In the genomic region with DNA sequence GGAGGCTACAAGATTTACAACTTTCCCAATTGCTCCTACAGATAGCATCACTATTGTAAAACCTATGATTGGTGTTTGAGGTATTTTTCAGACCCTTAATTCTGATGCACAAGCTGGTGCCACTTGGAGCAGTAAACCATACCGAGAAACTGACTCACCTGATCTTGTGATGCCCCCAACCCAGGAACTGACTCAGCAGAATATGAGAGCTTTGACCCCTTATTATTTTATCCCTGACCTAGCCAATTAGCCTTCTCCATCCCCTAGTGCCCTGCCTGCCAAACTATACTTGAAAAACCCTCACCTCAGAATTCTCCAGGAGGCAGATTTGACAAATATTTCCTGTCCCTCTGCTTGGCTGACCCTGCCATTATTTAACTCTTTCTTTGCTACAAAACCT, we compare ENCODE assay signal across 17 cellular contexts.
DNase-seq lines count a peak whose midpoint lies in the region; FAIRE-seq and TF ChIP-seq lines count a peak whose summit lies in the region.
"Had no signal": no experiment of that assay in that cellular context is flagged by ENCODE, and none has a peak within 500 bp of the region (broad histone marks: within the 10 kb centered on the region; RNA-seq: fewer than 3 reads in every experiment).

No MANE protein-coding gene starts in this region.

- H3K9me1 ChIP-seq in endothelial cell of umbilical vein (replicated peaks; ENCODE audit: control insufficient read depth, extremely low read depth, insufficient read depth, low read length) = no peaks in the 10 kb centered on the region

- no peaks in the 10 kb centered on the region for H3K27me3 Mint-ChIP-seq in type B pancreatic cell
- H3K27me3 Mint-ChIP-seq: CD4-positive, alpha-beta T cell had no signal

- peaks cover 9% of the 10 kb centered on the region for H3K4me1 Mint-ChIP-seq in type B pancreatic cell (ENCODE audit: unreplicated experiment)

- POLR2A ChIA-PET in endothelial cell of umbilical vein (lab: Charles Lee) = no interaction called here

- peak; percentile 69 for DNase-seq in HT1080 (ENCODE audit: low read depth)
- DNase-seq in endothelial cell of umbilical vein (ENCODE audit: low read depth, low spot score) = peak; percentile 40
- peak; percentile 15 for DNase-seq in renal cortical epithelial cell (ENCODE audit: low read depth)
- no peak for DNase-seq in RCC 7860 (ENCODE audit: low spot score)
- no peak for DNase-seq in vagina (ENCODE audit: extremely low spot score in 2 of 2)
- DNase-seq in type B pancreatic cell (ENCODE audit: extremely low spot score, unreplicated experiment) = no peak
- DNase-seq: AML-193; C1 segment of cervical spinal cord; CD4-positive, alpha-beta T cell; DMS79; GDM1; HCEC 1CT; HFFc6 had no signal

- no peak overlapping the region for H2AFZ ChIP-seq in endothelial cell of umbilical vein (ENCODE audit: low read depth, low read length)

- no peak overlapping the region for H3K27ac ChIP-seq in BLaER1
- no peak overlapping the region for H3K27ac ChIP-seq in endothelial cell of umbilical vein (ENCODE audit: insufficient read depth, low read depth, low read length)
- no peak overlapping the region for H3K27ac ChIP-seq in vagina
- H3K27ac ChIP-seq: A549 had no signal

- intact Hi-C loops in endothelial cell of umbilical vein (cut with micrococcal nuclease) (no loop called here), vagina (cut with DNase I) (no loop called here)

- no peak overlapping the region for H3K4me3 ChIP-seq in BLaER1
- H3K4me3 ChIP-seq in endothelial cell of umbilical vein (replicated peaks in 1 of 3; ENCODE audit: insufficient read depth in 1 of 3, low read depth in 1 of 3, low read length in 3 of 3) = no peak overlapping the region
- H3K4me3 ChIP-seq in vagina = no peak overlapping the region
- H3K4me3 ChIP-seq: A549, K562 had no signal

- no peaks in the 10 kb centered on the region for H3K9me3 Mint-ChIP-seq in type B pancreatic cell

- no peaks in the 10 kb centered on the region for H3K36me3 ChIP-seq in BLaER1
- H3K36me3 ChIP-seq in endothelial cell of umbilical vein (ENCODE audit: control insufficient read depth in 2 of 2, extremely low read depth in 1 of 2, insufficient read depth in 2 of 2, low read length in 2 of 2) = no peaks in the 10 kb centered on the region
- no peaks in the 10 kb centered on the region for H3K36me3 ChIP-seq in vagina

- no peak for TF ChIP-seq CTCF in endothelial cell of umbilical vein (IDR thresholded peaks at IDR 0.05; ENCODE audit: extremely low read depth in 1 of 2, insufficient read depth in 1 of 2, low read depth in 1 of 2, low read length in 2 of 2)
- no peak for TF ChIP-seq CTCF in vagina (IDR thresholded peaks at IDR 0.05)
- no peak for TF ChIP-seq CTCF in type B pancreatic cell (conservative IDR thresholded peaks at IDR 0.05)

- H3K9me3 ChIP-seq in BLaER1 (peaks cover 15% of the 10 kb centered on the region), endothelial cell of umbilical vein (replicated peaks; ENCODE audit: control insufficient read depth, insufficient read depth, low read length) (no peaks in the 10 kb centered on the region), vagina (no peaks in the 10 kb centered on the region)
- H3K9me3 ChIP-seq: A549 had no signal

- H3K4me3 Mint-ChIP-seq in type B pancreatic cell = no peak overlapping the region
- H3K4me3 Mint-ChIP-seq: CD4-positive, alpha-beta T cell; HFFc6 had no signal

- H3K27ac Mint-ChIP-seq in type B pancreatic cell = no peak overlapping the region
- H3K27ac Mint-ChIP-seq: CD4-positive, alpha-beta T cell; HFFc6 had no signal

- H4K20me1 ChIP-seq in BLaER1 (no peaks in the 10 kb centered on the region), endothelial cell of umbilical vein (replicated peaks; ENCODE audit: control insufficient read depth, extremely low read depth, insufficient read depth, low read length) (no peaks in the 10 kb centered on the region)

- H3K79me2 ChIP-seq in endothelial cell of umbilical vein (ENCODE audit: control insufficient read depth, insufficient read depth, low read length) = no peaks in the 10 kb centered on the region

- H3K4me1 ChIP-seq in BLaER1 (peaks cover 12% of the 10 kb centered on the region), endothelial cell of umbilical vein (ENCODE audit: control insufficient read depth, extremely low read depth, insufficient read depth, low read length) (peaks cover 4% of the 10 kb centered on the region), vagina (no peaks in the 10 kb centered on the region)
- H3K4me1 ChIP-seq: A549 had no signal

- H3K4me2 ChIP-seq in BLaER1 (peak overlapping the region; percentile 14; the same call in 1 of the 2 replicates), endothelial cell of umbilical vein (ENCODE audit: insufficient read depth, low read length) (no peak overlapping the region)
- H3K4me2 ChIP-seq: A549 had no signal

- no peak for FAIRE-seq in endothelial cell of umbilical vein (lab: Jason Lieb, UNC)
- no peak for FAIRE-seq in RCC 7860 (lab: Jason Lieb, UNC)
- FAIRE-seq: A549, GM12892, K562 had no signal

- no peaks in the 10 kb centered on the region for H3K36me3 Mint-ChIP-seq in type B pancreatic cell

- CTCF ChIA-PET in endothelial cell of umbilical vein (lab: Charles Lee) = no interaction called here

- BruUV-seq in endothelial cell of umbilical vein (replicated peaks; lab: Mats Ljungman, UMichigan) = no TSS peak

- H3K9ac ChIP-seq in BLaER1 (no peak overlapping the region), endothelial cell of umbilical vein (replicated peaks; ENCODE audit: extremely low read depth, insufficient read depth, low read length) (no peak overlapping the region)

- H3K27me3 ChIP-seq in BLaER1 (no peaks in the 10 kb centered on the region), endothelial cell of umbilical vein (ENCODE audit: control insufficient read depth in 2 of 2, insufficient read depth in 2 of 2, low read length in 2 of 2) (no peaks in the 10 kb centered on the region), vagina (no peaks in the 10 kb centered on the region)

- TF ChIP-seq POLR2A in endothelial cell of umbilical vein (IDR thresholded peaks at IDR 0.05; ENCODE audit: low read depth, low read length) (no peak), vagina (IDR thresholded peaks at IDR 0.05) (no peak)

- dilution Hi-C loops in endothelial cell of umbilical vein (cut with MboI; ENCODE audit: extremely low pct_ligation_motif_present, low sequenced_read_pairs) = no loop called here

TF ChIP-seq in endothelial cell of umbilical vein, 7 proteins besides CTCF, POLR2A, EP300 and RAD21:
- peak; percentile 10 for TF ChIP-seq FOS (IDR thresholded peaks at IDR 0.05; ENCODE audit: borderline replicate concordance, insufficient read depth, low read length)
- TF ChIP-seq POLR2AphosphoS5 (IDR thresholded peaks at IDR 0.05; ENCODE audit: insufficient read depth, low read depth, low read length) = no peak
- no peak for TF ChIP-seq JUN (IDR thresholded peaks at IDR 0.05; ENCODE audit: borderline replicate concordance, insufficient read depth, insufficient read length, low read depth)
- no peak for TF ChIP-seq EZH2 (IDR thresholded peaks at IDR 0.05; ENCODE audit: borderline replicate concordance, low read depth, low read length, severe bottlenecking)
- no peak for TF ChIP-seq GATA2 (IDR thresholded peaks at IDR 0.05; ENCODE audit: insufficient read depth, insufficient read length, low read depth, low read length)
- no peak for TF ChIP-seq MYC (IDR thresholded peaks at IDR 0.05; ENCODE audit: low read depth, low read length)

Comparison
In these comparisons a context has a peak if more than half of its experiments do, and no peak if none do; other contexts are left out.
1. DNase-seq: peak in HT1080 (single experiment), endothelial cell of umbilical vein (single experiment) and renal cortical epithelial cell (single experiment); none in RCC 7860 (single experiment), vagina (0 of 2) and type B pancreatic cell (single experiment).